Comparison of ENCODE assay signal across 8 cellular contexts in genomic region chr1:94463765-94464330, GRCh38. TPM values are rescaled to one million over a fixed set of nuclear protein-coding genes. Genes with fewer than 3 reads are reported as not detected.
DNase-seq lines count a peak whose midpoint lies in the region; ATAC-seq, FAIRE-seq and TF ChIP-seq lines count a peak whose summit lies in the region.

No MANE protein-coding gene starts in this region.

- H2AFZ ChIP-seq in keratinocyte (ENCODE audit: control insufficient read depth, low read length), result no peak overlapping the region

- H3K9me3 ChIP-seq in CD4-positive, CD25-positive, alpha-beta regulatory T cell (ENCODE audit: control insufficient read depth in 2 of 2, low read length in 2 of 2), result no peaks in the 10 kb centered on the region
- H3K9me3 ChIP-seq in body of pancreas (no peaks in the 10 kb centered on the region), keratinocyte (ENCODE audit: control insufficient read depth, low read depth, low read length) (no peaks in the 10 kb centered on the region), aorta (ENCODE audit: control insufficient read depth, low read length) (no peaks in the 10 kb centered on the region)

- no peak overlapping the region for H3K27ac ChIP-seq in CD4-positive, CD25-positive, alpha-beta regulatory T cell (ENCODE audit: insufficient read depth, low read length, poor library complexity, severe bottlenecking)
- H3K27ac ChIP-seq in body of pancreas, result peak overlapping the region in 3 of 4 donors; percentile 25 to 37 (median 28)
- H3K27ac ChIP-seq in keratinocyte (ENCODE audit: control insufficient read depth, insufficient read depth, low read length), result no peak overlapping the region
- H3K27ac ChIP-seq in aorta (ENCODE audit: low read depth in 1 of 2, low read length in 2 of 2), result no peak overlapping the region

- H3K4me3 ChIP-seq in CD4-positive, CD25-positive, alpha-beta regulatory T cell (ENCODE audit: low read depth, low read length), result no peak overlapping the region
- no peak overlapping the region for H3K4me3 ChIP-seq in body of pancreas
- H3K4me3 ChIP-seq in keratinocyte (ENCODE audit: control insufficient read depth in 2 of 3, extremely low read depth in 1 of 3, insufficient read depth in 2 of 3, low read depth in 1 of 3, low read length in 3 of 3), result no peak overlapping the region
- no peak overlapping the region for H3K4me3 ChIP-seq in aorta (ENCODE audit: low read length in 2 of 2)

- peaks cover 15% of the 10 kb centered on the region for H3K36me3 ChIP-seq in CD4-positive, CD25-positive, alpha-beta regulatory T cell (ENCODE audit: control insufficient read depth, insufficient read depth, low read length)
- peaks cover 0 to 6% of the 10 kb centered on the region in 2 donors for H3K36me3 ChIP-seq in body of pancreas (replicated peaks in 1 of 2; ENCODE audit: insufficient read depth in 1 of 2, low read depth in 2 of 2)
- peaks cover 0 to 2% of the 10 kb centered on the region in 2 experiments for H3K36me3 ChIP-seq in keratinocyte (ENCODE audit: control insufficient read depth in 2 of 2, extremely low read depth in 1 of 2, insufficient read depth in 2 of 2, low read length in 2 of 2)
- H3K36me3 ChIP-seq in aorta (ENCODE audit: control insufficient read depth in 1 of 2, insufficient read depth in 2 of 2, low read length in 1 of 2), result peaks cover 0 to 2% of the 10 kb centered on the region in 2 donors

- dilution Hi-C loops in keratinocyte (cut with MboI; ENCODE audit: extremely low pct_ligation_motif_present, low sequenced_read_pairs), result no loop called here

- H4K20me1 ChIP-seq in keratinocyte (ENCODE audit: control insufficient read depth, extremely low read depth, insufficient read depth, low read length), result no peaks in the 10 kb centered on the region

- FAIRE-seq in keratinocyte (lab: Jason Lieb, UNC), result peak; percentile 71

- peak in 2 of 3 donors; percentile 31 to 57 for DNase-seq in CD4-positive, CD25-positive, alpha-beta regulatory T cell
- DNase-seq in NCI-H460 (ENCODE audit: extremely low read depth, low read depth), result peak; percentile 45
- peak; percentile 12 to 62 (median 34) for DNase-seq in body of pancreas
- peak; percentile 4 for DNase-seq in keratinocyte (ENCODE audit: low read depth, low spot score)
- no peak for DNase-seq in aorta
- no peak for DNase-seq in NK-92 (lab: John Stamatoyannopoulos, UW; ENCODE audit: unreplicated experiment)

- TF ChIP-seq CTCF in body of pancreas (IDR thresholded peaks at IDR 0.05) (peak; percentile 26 to 95 (median 88)), keratinocyte (optimal IDR thresholded peaks at IDR 0.05 in 1 of 3, IDR thresholded peaks at IDR 0.05 in 1 of 3, conservative IDR thresholded peaks at IDR 0.05 in 1 of 3; ENCODE audit: extremely low read depth in 1 of 3, insufficient read depth in 2 of 3, low read length in 3 of 3) (peak; percentile 41 to 59 (median 56))

- no peaks in the 10 kb centered on the region for H3K4me1 ChIP-seq in CD4-positive, CD25-positive, alpha-beta regulatory T cell (ENCODE audit: control insufficient read depth, insufficient read depth, low read length, poor library complexity, severe bottlenecking)
- peaks cover 28% of the 10 kb centered on the region for H3K4me1 ChIP-seq in body of pancreas
- H3K4me1 ChIP-seq in keratinocyte (ENCODE audit: control insufficient read depth, extremely low read depth, insufficient read depth, low read length), result no peaks in the 10 kb centered on the region
- no peaks in the 10 kb centered on the region for H3K4me1 ChIP-seq in aorta (ENCODE audit: control insufficient read depth in 1 of 2, insufficient read depth in 2 of 2, low read length in 2 of 2)

- H3K27me3 ChIP-seq in CD4-positive, CD25-positive, alpha-beta regulatory T cell (ENCODE audit: control insufficient read depth, insufficient read depth, low read length), result no peaks in the 10 kb centered on the region
- H3K27me3 ChIP-seq in body of pancreas (no peaks in the 10 kb centered on the region), keratinocyte (ENCODE audit: control insufficient read depth, extremely low read depth, insufficient read depth, low read length) (no peaks in the 10 kb centered on the region), aorta (ENCODE audit: control insufficient read depth in 1 of 2, insufficient read depth in 2 of 2, low read length in 1 of 2) (no peaks in the 10 kb centered on the region)

- no peak for ATAC-seq in CD4-positive, CD25-positive, alpha-beta regulatory T cell (ENCODE audit: low read depth in 2 of 2)
- peak; percentile 59 for ATAC-seq in GM18867 (IDR thresholded peaks at IDR 0.05; ENCODE audit: unreplicated experiment)
- peak; percentile 88 for ATAC-seq in body of pancreas
- ATAC-seq in aorta (ENCODE audit: low FRiP score), result peak; percentile 50
- no peak for ATAC-seq in HG03108 (IDR thresholded peaks at IDR 0.05; ENCODE audit: unreplicated experiment)

- 42 to 50% methylated on average over 3 of the region's 3 CpGs for WGBS in body of pancreas, 2 donors
- 54 to 71% methylated on average over 3 of the region's 3 CpGs for WGBS in aorta, 2 donors

- H3K4me3 Mint-ChIP-seq in CD4-positive, CD25-positive, alpha-beta regulatory T cell, result no peak overlapping the region

- peaks cover 6 to 12% (median 9%) of the 10 kb centered on the region in 4 donors for H3K4me1 Mint-ChIP-seq in CD4-positive, CD25-positive, alpha-beta regulatory T cell

- TF ChIP-seq POLR2A in body of pancreas (IDR thresholded peaks at IDR 0.05), result no peak

- intact Hi-C loops in body of pancreas (cut with DNase I), result no loop called here
- intact Hi-C loops in aorta (cut with DNase I), result loop anchor here in 1 of 2 donors (10.0 kb wide), 2 partner anchors 129 to 419 kb away; no protein-coding TSS in a partner anchor

- no peaks in the 10 kb centered on the region for H3K79me2 ChIP-seq in keratinocyte (ENCODE audit: control insufficient read depth, insufficient read depth, low read length)

- peaks cover 25% of the 10 kb centered on the region for H3K36me3 Mint-ChIP-seq in CD4-positive, CD25-positive, alpha-beta regulatory T cell

- no peaks in the 10 kb centered on the region for H3K9me1 ChIP-seq in keratinocyte (ENCODE audit: control insufficient read depth, extremely low read depth, insufficient read depth, low read length)

- no peaks in the 10 kb centered on the region for H3K9me3 Mint-ChIP-seq in CD4-positive, CD25-positive, alpha-beta regulatory T cell

- no peak overlapping the region for H3K4me2 ChIP-seq in keratinocyte (ENCODE audit: control insufficient read depth, extremely low read depth, insufficient read depth, low read depth, low read length)

- H3K27ac Mint-ChIP-seq in CD4-positive, CD25-positive, alpha-beta regulatory T cell, result peak overlapping the region in 2 of 3 donors; percentile 5 to 81

- no peaks in the 10 kb centered on the region for H3K27me3 Mint-ChIP-seq in CD4-positive, CD25-positive, alpha-beta regulatory T cell

- H3K9ac ChIP-seq in keratinocyte (ENCODE audit: control insufficient read depth, extremely low read depth, insufficient read depth, low read length), result no peak overlapping the region

RNA-seq across cellular contexts. Expression of gene ABCD3, which starts 45.7 kb away (rescaled TPM):
- 19.4 TPM for total RNA-seq in CD4-positive, CD25-positive, alpha-beta regulatory T cell
- 10 to 100 TPM; 15.3 to 21.6 (median 18.9) TPM for polyA plus RNA-seq in CD4-positive, CD25-positive, alpha-beta regulatory T cell
- total RNA-seq in NCI-H460 (2014; rRNA removed; shearing (Covaris generic)), result 29.6 and 35.6 TPM in 2 replicates
- 23.3 and 27.4 TPM in 2 replicates for polyA plus RNA-seq in NCI-H460 (2014; cell fraction: nucleus; rRNA removed)
- total RNA-seq in body of pancreas, result 10 to 100 TPM; 27.4 to 29.8 TPM
- polyA plus RNA-seq in keratinocyte, result 18.3 to 34.9 TPM (median 19.4 TPM) in 3 replicates
- polyA plus RNA-seq in keratinocyte (2011; ENCODE audit: low read depth), result 26.6 TPM
- 13.1 and 26.6 TPM in 2 replicates for polyA plus RNA-seq in keratinocyte (2011; cell fraction: cytosol; rRNA removed)
- polyA plus RNA-seq in keratinocyte (2011; cell fraction: nucleus; rRNA removed), result 27.7 and 38.7 TPM in 2 replicates
- 27.2 and 28.0 TPM in 2 replicates for polyA plus RNA-seq in keratinocyte (2012; ENCODE audit: low replicate concordance)
- polyA minus RNA-seq in keratinocyte, result 5.0 to 34.5 TPM (median 16.3 TPM) in 3 replicates
- polyA minus RNA-seq in keratinocyte (2011; cell fraction: cytosol; rRNA and poly(A)+ RNA removed), result 17.3 TPM
- polyA minus RNA-seq in keratinocyte (2011; cell fraction: nucleus; rRNA and poly(A)+ RNA removed), result 21.3 and 46.2 TPM in 2 replicates
- 10 to 100 TPM; 26.8 to 34.7 TPM for total RNA-seq in aorta
- polyA plus RNA-seq in aorta, result 10 to 100 TPM; 18.4 to 20.4 TPM

Comparison
In these comparisons a context has a peak if more than half of its experiments do, and no peak if none do; other contexts are left out.
1. ATAC-seq: peak in GM18867 (single experiment), body of pancreas (single experiment) and aorta (single experiment); none in CD4-positive, CD25-positive, alpha-beta regulatory T cell (0 of 2) and HG03108 (single experiment).
2. DNase-seq: peak in CD4-positive, CD25-positive, alpha-beta regulatory T cell (2 of 3), NCI-H460 (single experiment), body of pancreas (4 of 4) and keratinocyte (single experiment); none in aorta (0 of 2) and NK-92 (single experiment).
3. H3K27ac ChIP-seq: peak in body of pancreas (3 of 4); none in CD4-positive, CD25-positive, alpha-beta regulatory T cell (single experiment), keratinocyte (single experiment) and aorta (0 of 2).